Comparison of ENCODE assay signal across 11 cellular contexts in the genomic region with DNA sequence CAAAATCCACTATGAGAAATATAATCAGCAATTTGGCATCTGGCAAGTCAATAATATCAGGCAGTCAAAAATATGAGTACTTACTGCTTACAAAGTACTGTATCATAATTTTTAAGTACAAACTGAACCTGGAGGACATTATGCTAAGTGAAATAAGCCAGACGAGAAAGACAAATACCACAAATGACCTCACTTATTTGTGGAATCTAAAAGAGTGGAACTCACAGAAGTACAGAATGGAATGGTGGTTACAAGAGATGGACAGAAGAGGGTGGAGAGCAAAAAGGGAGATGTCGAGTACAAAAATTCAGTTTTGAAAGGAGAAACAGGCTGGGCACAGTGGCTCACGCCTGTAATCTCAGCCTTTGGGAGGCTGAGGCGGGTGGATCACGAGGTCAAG. TPM values are rescaled to one million over a fixed set of nuclear protein-coding genes. Genes with fewer than 3 reads are reported as not detected.
A peak's percentile ranks its signal among the peaks of the same experiment; 100 is the strongest.
DNase-seq lines count a peak whose midpoint lies in the region; ATAC-seq and TF ChIP-seq lines count a peak whose summit lies in the region.
"Had no signal": no experiment of that assay in that cellular context is flagged by ENCODE, and none has a peak within 500 bp of the region (broad histone marks: within the 10 kb centered on the region; RNA-seq: fewer than 3 reads in every experiment).

No MANE protein-coding gene starts in this region.

- no peaks in the 10 kb centered on the region for H3K27me3 ChIP-seq in SJSA1 (replicated peaks)

- ATAC-seq in activated T-cell treated with anti-CD3 and anti-CD28 coated beads, Interleukin-2, amount 50 U/mL, for 4 hours: no peak
- ATAC-seq in stimulated activated naive B cell treated with anti-CD40 and anti-IgM and Interleukin-4, amounts not matched to agents 10 μg/mL and 1 μg/mL and 100 μg/mL, for 72 hours (replicated peaks): no peak
- no peak for ATAC-seq in GM19463 (IDR thresholded peaks at IDR 0.05; ENCODE audit: unreplicated experiment)
- ATAC-seq: sciatic nerve had no signal

- DNase-seq in activated T-cell treated with anti-CD3 and anti-CD28 coated beads, Interleukin-2, amount 50 U/mL, for 4 hours: no peak
- no peak for DNase-seq in activated T-cell treated with anti-CD3 and anti-CD28 coated beads, Interleukin-2, amount 50 U/mL, for 48 hours
- DNase-seq in SJSA1 (ENCODE audit: low read depth in 1 of 2, low spot score in 2 of 2) (no peak), choroid plexus epithelial cell (ENCODE audit: low read depth) (peak; percentile 42), KBM-7 (no peak), cortex of kidney (lab: John Stamatoyannopoulos, UW) (no peak)
- DNase-seq in stimulated activated naive B cell treated with anti-CD40 and anti-IgM and Interleukin-4, amounts not matched to agents 10 μg/mL and 1 μg/mL and 100 μg/mL, for 72 hours: no peak
- DNase-seq: DMS 273 treated with DMSO at 0.1 percent for 48 hours, NCI-H2171 treated with DMSO at 0.1 percent for 48 hours had no signal

- peak overlapping the region; percentile 75 for H3K4me3 Mint-ChIP-seq in activated T-cell treated with anti-CD3 and anti-CD28 coated beads, Interleukin-2, amount 50 U/mL, for 4 hours
- no peak overlapping the region for H3K4me3 Mint-ChIP-seq in stimulated activated naive B cell treated with anti-CD40 and anti-IgM and Interleukin-4, amounts not matched to agents 10 μg/mL and 1 μg/mL and 100 μg/mL, for 72 hours

- H3K4me3 ChIP-seq in SJSA1 (no peak overlapping the region), choroid plexus epithelial cell (ENCODE audit: low read depth, low read length) (no peak overlapping the region)

- peaks cover 26% of the 10 kb centered on the region for H3K36me3 Mint-ChIP-seq in activated T-cell treated with anti-CD3 and anti-CD28 coated beads, Interleukin-2, amount 50 U/mL, for 4 hours (ENCODE audit: insufficient read depth)
- peaks cover 11 to 42% of the 10 kb centered on the region in 2 donors for H3K36me3 Mint-ChIP-seq in stimulated activated naive B cell treated with anti-CD40 and anti-IgM and Interleukin-4, amounts not matched to agents 10 μg/mL and 1 μg/mL and 100 μg/mL, for 72 hours

- H3K27me3 Mint-ChIP-seq in activated T-cell treated with anti-CD3 and anti-CD28 coated beads, Interleukin-2, amount 50 U/mL, for 4 hours (ENCODE audit: low read depth): no peaks in the 10 kb centered on the region
- no peaks in the 10 kb centered on the region for H3K27me3 Mint-ChIP-seq in stimulated activated naive B cell treated with anti-CD40 and anti-IgM and Interleukin-4, amounts not matched to agents 10 μg/mL and 1 μg/mL and 100 μg/mL, for 72 hours

- H3K36me3 ChIP-seq in SJSA1: peaks cover 37% of the 10 kb centered on the region

- no peaks in the 10 kb centered on the region for H3K9me3 ChIP-seq in SJSA1 (replicated peaks)

- in situ Hi-C loops in KBM-7 (cut with MboI; ENCODE audit: low pct_unique_long_range_greater_than_20kb, low sequenced_read_pairs): no loop called here

- H3K27ac ChIP-seq in SJSA1: 0 out of 2 replicates have a peak overlapping the region, but pooled peaks have one; percentile 3

- no peak for TF ChIP-seq CTCF in choroid plexus epithelial cell (conservative IDR thresholded peaks at IDR 0.05; ENCODE audit: low read depth, low read length)

- peak overlapping the region; percentile 10 for H3K27ac Mint-ChIP-seq in stimulated activated naive B cell treated with anti-CD40 and anti-IgM and Interleukin-4, amounts not matched to agents 10 μg/mL and 1 μg/mL and 100 μg/mL, for 72 hours

- peaks cover 55% of the 10 kb centered on the region for H3K4me1 Mint-ChIP-seq in activated T-cell treated with anti-CD3 and anti-CD28 coated beads, Interleukin-2, amount 50 U/mL, for 4 hours (ENCODE audit: low read depth)
- H3K4me1 Mint-ChIP-seq in stimulated activated naive B cell treated with anti-CD40 and anti-IgM and Interleukin-4, amounts not matched to agents 10 μg/mL and 1 μg/mL and 100 μg/mL, for 72 hours: peaks cover 21 to 43% of the 10 kb centered on the region in 2 donors

- no peaks in the 10 kb centered on the region for H3K9me3 Mint-ChIP-seq in activated T-cell treated with anti-CD3 and anti-CD28 coated beads, Interleukin-2, amount 50 U/mL, for 4 hours
- H3K9me3 Mint-ChIP-seq in stimulated activated naive B cell treated with anti-CD40 and anti-IgM and Interleukin-4, amounts not matched to agents 10 μg/mL and 1 μg/mL and 100 μg/mL, for 72 hours: no peaks in the 10 kb centered on the region

- H3K4me1 ChIP-seq in SJSA1 (replicated peaks): peaks cover 26% of the 10 kb centered on the region

RNA-seq across cellular contexts. Expression of gene PCYT1A, which starts 12.4 kb away (rescaled TPM):
- total RNA-seq in activated T-cell treated with anti-CD3 and anti-CD28 coated beads, Interleukin-2, amount 50 U/mL, for 4 hours: 10 to 100 TPM; 53.5 to 66.9 (median 56.2) TPM
- total RNA-seq in SJSA1 (2014; rRNA removed; shearing (Covaris generic)): 63.7 and 84.6 TPM in 2 replicates

RNA-seq across cellular contexts. Expression of gene DYNLT2B, which starts 42.9 kb away (rescaled TPM):
- 1 to 10 TPM; 6.0 to 7.7 (median 6.8) TPM for total RNA-seq in activated T-cell treated with anti-CD3 and anti-CD28 coated beads, Interleukin-2, amount 50 U/mL, for 4 hours
- 20.5 and 24.2 TPM in 2 replicates for total RNA-seq in SJSA1 (2014; rRNA removed; shearing (Covaris generic))

RNA-seq across cellular contexts. Expression of gene SLC51A, which starts 58.8 kb away (rescaled TPM):
- total RNA-seq in activated T-cell treated with anti-CD3 and anti-CD28 coated beads, Interleukin-2, amount 50 U/mL, for 4 hours: not detected
- not detected in 2 replicates for total RNA-seq in SJSA1 (2014; rRNA removed; shearing (Covaris generic))
